38 cellular contexts compared by ENCODE assay signal in genomic region chr3:18513091-18513490, GRCh38.
"Had no signal": no experiment of that assay in that cellular context is flagged by ENCODE, and none has a peak within 500 bp of the region (broad histone marks: within the 10 kb centered on the region; RNA-seq: fewer than 3 reads in every experiment).

No MANE protein-coding gene starts in this region.

- H3K27ac ChIP-seq: adrenal gland, ascending aorta, brain microvascular endothelial cell, breast epithelium, cardiac muscle cell had no signal

- FAIRE-seq: astrocyte, bronchial epithelial cell had no signal

- H3K4me3 Mint-ChIP-seq: activated naive CD4-positive, alpha-beta T cell treated with anti-CD3 and anti-CD28 coated beads for 36 hours; activated naive CD4-positive, alpha-beta T cell treated with anti-CD3 and anti-CD28 coated beads, Interleukin-2, amount 10 ng/mL, durations not matched to agents 7 days and 5 days; activated naive CD4-positive, alpha-beta T cell treated with anti-CD3 and anti-CD28 coated beads, Interleukin-2, amount 50 U/mL, for 24 hours; activated naive CD8-positive, alpha-beta T cell; activated naive CD8-positive, alpha-beta T cell treated with anti-CD3 and anti-CD28 coated beads for 36 hours; activated naive CD8-positive, alpha-beta T cell treated with anti-CD3 and anti-CD28 coated beads, Interleukin-2, amount 10 ng/mL, durations not matched to agents 7 days and 5 days; activated naive CD8-positive, alpha-beta T cell treated with anti-CD3 and anti-CD28 coated beads, Interleukin-2, amount 50 U/mL, for 24 hours; activated T-cell treated with anti-CD3 and anti-CD28 coated beads, Interleukin-2, amount 50 U/mL, for 24 hours; activated T-cell treated with anti-CD3 and anti-CD28 coated beads, Interleukin-2, amount 50 U/mL, for 4 hours; activated T-helper 1 cell treated with anti-CD3 and anti-CD28 coated beads, Interleukin-12 subunit alpha, Interleukin-12 subunit beta, Interleukin-2, Interleukin-4 antibody, amounts not matched to agents 30 ng/mL and 10 ng/mL and 1 ng/mL, durations not matched to agents 14 hours and 24 hours and 36 hours; activated T-helper 17 cell treated with anti-CD3 and anti-CD28 coated beads, Interleukin-2, amount 50 U/mL, for 72 hours; brain; central memory CD8-positive, alpha-beta T cell had no signal

- H3K4me1 Mint-ChIP-seq: brain; central memory CD8-positive, alpha-beta T cell had no signal

- H3K4me3 ChIP-seq: adrenal gland, ascending aorta, breast epithelium, cardiac muscle cell had no signal

- H3K27me3 Mint-ChIP-seq: activated naive CD4-positive, alpha-beta T cell treated with anti-CD3 and anti-CD28 coated beads, Interleukin-2, amount 10 ng/mL, durations not matched to agents 7 days and 5 days; activated naive CD4-positive, alpha-beta T cell treated with anti-CD3 and anti-CD28 coated beads, Interleukin-2, amount 50 U/mL, for 24 hours; activated naive CD8-positive, alpha-beta T cell; activated naive CD8-positive, alpha-beta T cell treated with anti-CD3 and anti-CD28 coated beads for 36 hours; activated naive CD8-positive, alpha-beta T cell treated with anti-CD3 and anti-CD28 coated beads, Interleukin-2, amount 10 ng/mL, durations not matched to agents 7 days and 5 days; activated naive CD8-positive, alpha-beta T cell treated with anti-CD3 and anti-CD28 coated beads, Interleukin-2, amount 50 U/mL, for 24 hours; activated T-cell treated with anti-CD3 and anti-CD28 coated beads, Interleukin-2, amount 50 U/mL, for 24 hours; activated T-helper 17 cell treated with anti-CD3 and anti-CD28 coated beads, Interleukin-2, amount 50 U/mL, for 72 hours; central memory CD8-positive, alpha-beta T cell had no signal

- DNase-seq: activated effector memory CD4-positive, alpha-beta T cell treated with anti-CD3 and anti-CD28 coated beads, Interleukin-2, amount 50 U/mL, for 16 hours; activated effector memory CD4-positive, alpha-beta T cell treated with Interleukin-2 at 50 U/mL for 16 hours; activated gamma-delta T cell; activated gamma-delta T cell treated with Interleukin-2 at 50 U/mL for 16 hours; activated naive CD4-positive, alpha-beta T cell; activated naive CD4-positive, alpha-beta T cell treated with anti-CD3 and anti-CD28 coated beads for 36 hours; activated naive CD4-positive, alpha-beta T cell treated with anti-CD3 and anti-CD28 coated beads, Interleukin-2, amount 10 ng/mL, durations not matched to agents 7 days and 5 days; activated naive CD4-positive, alpha-beta T cell treated with anti-CD3 and anti-CD28 coated beads, Interleukin-2, amount 50 U/mL, for 16 hours; activated naive CD4-positive, alpha-beta T cell treated with Interleukin-2 at 50 U/mL for 16 hours; activated naive CD8-positive, alpha-beta T cell treated with anti-CD3 and anti-CD28 coated beads for 36 hours; activated naive CD8-positive, alpha-beta T cell treated with anti-CD3 and anti-CD28 coated beads, Interleukin-2, amount 10 ng/mL, durations not matched to agents 7 days and 5 days; activated naive CD8-positive, alpha-beta T cell treated with anti-CD3 and anti-CD28 coated beads, Interleukin-2, amount 50 U/mL, for 24 hours; activated T-cell treated with anti-CD3 and anti-CD28 coated beads for 4 hours; activated T-cell treated with anti-CD3 and anti-CD28 coated beads, Interleukin-2, amount 50 U/mL, for 1 hour; activated T-cell treated with anti-CD3 and anti-CD28 coated beads, Interleukin-2, amount 50 U/mL, for 24 hours; activated T-cell treated with anti-CD3 and anti-CD28 coated beads, Interleukin-2, amount 50 U/mL, for 4 hours; adrenal gland; amniotic stem cell; amygdala; anterior cingulate cortex; aorta; brain microvascular endothelial cell; caudate nucleus; central memory CD4-positive, alpha-beta T cell; cerebellar nuclear complex had no signal

- H3K4me1 ChIP-seq: adrenal gland, ascending aorta, breast epithelium had no signal

- H3K9me3 ChIP-seq: adrenal gland, ascending aorta, breast epithelium had no signal

- H3K27ac Mint-ChIP-seq: activated naive CD4-positive, alpha-beta T cell treated with anti-CD3 and anti-CD28 coated beads for 36 hours; activated naive CD4-positive, alpha-beta T cell treated with anti-CD3 and anti-CD28 coated beads, Interleukin-2, amount 10 ng/mL, durations not matched to agents 7 days and 5 days; activated naive CD4-positive, alpha-beta T cell treated with anti-CD3 and anti-CD28 coated beads, Interleukin-2, amount 50 U/mL, for 24 hours; activated naive CD4-positive, alpha-beta T cell treated with anti-CD3 and anti-CD28 coated beads, Interleukin-2, amount 50 U/mL, for 72 hours; activated naive CD8-positive, alpha-beta T cell; activated naive CD8-positive, alpha-beta T cell treated with anti-CD3 and anti-CD28 coated beads for 36 hours; activated naive CD8-positive, alpha-beta T cell treated with anti-CD3 and anti-CD28 coated beads, Interleukin-2, amount 10 ng/mL, durations not matched to agents 7 days and 5 days; activated naive CD8-positive, alpha-beta T cell treated with anti-CD3 and anti-CD28 coated beads, Interleukin-2, amount 50 U/mL, for 24 hours; activated T-helper 1 cell treated with anti-CD3 and anti-CD28 coated beads, Interleukin-12 subunit alpha, Interleukin-12 subunit beta, Interleukin-2, Interleukin-4 antibody, amounts not matched to agents 30 ng/mL and 10 ng/mL and 1 ng/mL, durations not matched to agents 14 hours and 24 hours and 36 hours; activated T-helper 17 cell treated with anti-CD3 and anti-CD28 coated beads, Interleukin-2, amount 50 U/mL, for 72 hours; activated T-helper 2 cell treated with anti-CD3 and anti-CD28 coated beads, Interferon-gamma antibody, Interleukin-2, Interleukin-4, amounts not matched to agents 10 μg/mL and 5 μg/mL and 100 μg/mL, durations not matched to agents 14 hours and 24 hours and 36 hours; brain had no signal

- ATAC-seq: activated naive CD4-positive, alpha-beta T cell treated with anti-CD3 and anti-CD28 coated beads, Interleukin-2, amount 50 U/mL, for 72 hours; activated naive CD8-positive, alpha-beta T cell treated with anti-CD3 and anti-CD28 coated beads, Interleukin-2, amount 50 U/mL, for 24 hours; activated T-cell treated with anti-CD3 and anti-CD28 coated beads, Interleukin-2, amount 50 U/mL, for 4 hours; activated T-helper 17 cell treated with anti-CD3 and anti-CD28 coated beads, Interleukin-2, amount 50 U/mL, for 72 hours had no signal

- H3K36me3 Mint-ChIP-seq: brain had no signal

- H3K36me3 ChIP-seq: adrenal gland, ascending aorta, brain microvascular endothelial cell, breast epithelium, cardiac muscle cell had no signal

- H3K27me3 ChIP-seq: adrenal gland, ascending aorta, brain microvascular endothelial cell, breast epithelium, cardiac muscle cell had no signal

- H3K9me3 Mint-ChIP-seq: activated naive CD4-positive, alpha-beta T cell treated with anti-CD3 and anti-CD28 coated beads for 36 hours; activated naive CD4-positive, alpha-beta T cell treated with anti-CD3 and anti-CD28 coated beads, Interleukin-2, amount 50 U/mL, for 24 hours; activated naive CD8-positive, alpha-beta T cell treated with anti-CD3 and anti-CD28 coated beads for 36 hours; activated T-cell treated with anti-CD3 and anti-CD28 coated beads, Interleukin-2, amount 50 U/mL, for 24 hours; activated T-cell treated with anti-CD3 and anti-CD28 coated beads, Interleukin-2, amount 50 U/mL, for 4 hours; brain; central memory CD8-positive, alpha-beta T cell had no signal
